ENCODE assay signal across 32 cellular contexts in the genomic region with DNA sequence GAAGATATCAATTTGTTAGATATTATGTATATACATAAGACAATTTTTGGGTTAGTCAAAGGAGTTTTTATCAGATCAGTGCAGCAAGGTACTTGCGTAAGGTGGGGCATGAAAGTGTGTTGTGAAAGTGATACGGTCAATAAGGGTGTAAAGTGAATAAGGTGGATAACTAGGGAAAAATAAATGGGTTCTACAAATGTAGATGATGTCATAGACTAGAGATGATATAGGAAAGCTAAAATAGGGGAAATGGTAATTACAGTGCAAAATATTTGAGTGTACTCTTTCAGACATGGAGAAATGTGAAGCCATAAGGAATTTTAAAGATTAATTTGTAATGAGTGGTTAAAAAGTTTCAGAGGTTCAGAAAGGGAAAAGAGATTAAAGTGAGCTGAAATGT.
"Had no signal": no experiment of that assay in that cellular context is flagged by ENCODE, and none has a peak within 500 bp of the region (broad histone marks: within the 10 kb centered on the region; RNA-seq: fewer than 3 reads in every experiment).

No MANE protein-coding gene starts in this region.

- DNase-seq: activated effector memory CD4-positive, alpha-beta T cell treated with anti-CD3 and anti-CD28 coated beads, Interleukin-2, amount 50 U/mL, for 16 hours; activated effector memory CD4-positive, alpha-beta T cell treated with Interleukin-2 at 50 U/mL for 16 hours; activated gamma-delta T cell; activated gamma-delta T cell treated with Interleukin-2 at 50 U/mL for 16 hours; activated naive CD4-positive, alpha-beta T cell; activated naive CD4-positive, alpha-beta T cell treated with anti-CD3 and anti-CD28 coated beads for 36 hours; activated naive CD4-positive, alpha-beta T cell treated with anti-CD3 and anti-CD28 coated beads, Interleukin-2, amount 10 ng/mL, durations not matched to agents 7 days and 5 days; activated naive CD4-positive, alpha-beta T cell treated with anti-CD3 and anti-CD28 coated beads, Interleukin-2, amount 50 U/mL, for 16 hours; activated naive CD4-positive, alpha-beta T cell treated with Interleukin-2 at 50 U/mL for 16 hours; activated naive CD8-positive, alpha-beta T cell treated with anti-CD3 and anti-CD28 coated beads for 36 hours; activated naive CD8-positive, alpha-beta T cell treated with anti-CD3 and anti-CD28 coated beads, Interleukin-2, amount 10 ng/mL, durations not matched to agents 7 days and 5 days; activated naive CD8-positive, alpha-beta T cell treated with anti-CD3 and anti-CD28 coated beads, Interleukin-2, amount 50 U/mL, for 24 hours; activated T-cell treated with anti-CD3 and anti-CD28 coated beads, Interleukin-2, amount 50 U/mL, for 4 hours; activated T-cell treated with anti-CD3 and anti-CD28 coated beads, Interleukin-2, amount 50 U/mL, for 48 hours; activated T-cell treated with anti-CD3 and anti-CD28 coated beads, Interleukin-2, amount 50 U/mL, for 72 hours; adrenal gland; amniotic stem cell; amygdala; anterior cingulate cortex; aorta; body of pancreas; brain microvascular endothelial cell; caudate nucleus; central memory CD4-positive, alpha-beta T cell; cerebellar nuclear complex had no signal

- H3K9me3 ChIP-seq: adrenal gland, ascending aorta, body of pancreas, breast epithelium had no signal

- H3K27me3 ChIP-seq: adrenal gland, ascending aorta, body of pancreas, brain microvascular endothelial cell, breast epithelium, cardiac muscle cell had no signal

- H3K27ac ChIP-seq: adrenal gland, ascending aorta, body of pancreas, brain microvascular endothelial cell, breast epithelium, cardiac muscle cell had no signal

- FAIRE-seq: astrocyte, bronchial epithelial cell had no signal

- H3K36me3 ChIP-seq: adrenal gland, ascending aorta, brain microvascular endothelial cell, breast epithelium, cardiac muscle cell had no signal

- ATAC-seq: activated naive CD4-positive, alpha-beta T cell treated with anti-CD3 and anti-CD28 coated beads, Interleukin-2, amount 50 U/mL, for 72 hours; activated naive CD8-positive, alpha-beta T cell treated with anti-CD3 and anti-CD28 coated beads, Interleukin-2, amount 50 U/mL, for 24 hours; activated T-cell treated with anti-CD3 and anti-CD28 coated beads, Interleukin-2, amount 50 U/mL, for 4 hours; activated T-cell treated with anti-CD3 and anti-CD28 coated beads, Interleukin-2, amount 50 U/mL, for 72 hours; activated T-helper 17 cell treated with anti-CD3 and anti-CD28 coated beads, Interleukin-2, amount 50 U/mL, for 72 hours; body of pancreas had no signal

- H3K4me3 ChIP-seq: adrenal gland, ascending aorta, body of pancreas, breast epithelium, cardiac muscle cell had no signal

- H3K4me1 ChIP-seq: adrenal gland, ascending aorta, body of pancreas, breast epithelium had no signal
